In genomic region chr5:59637878-59638580, GRCh38 we compare ENCODE assay signal across 27 cellular contexts.
"Had no signal": no experiment of that assay in that cellular context is flagged by ENCODE, and none has a peak within 500 bp of the region (broad histone marks: within the 10 kb centered on the region; RNA-seq: fewer than 3 reads in every experiment).

No MANE protein-coding gene starts in this region.

- H3K4me1 ChIP-seq: esophagus squamous epithelium, heart left ventricle, testis had no signal

- H3K36me3 ChIP-seq: esophagus squamous epithelium, heart left ventricle had no signal

- H3K4me1 Mint-ChIP-seq: activated CD4-positive, alpha-beta T cell treated with anti-CD3 and anti-CD28 coated beads, Interleukin-2, amount 10 ng/mL, durations not matched to agents 7 days and 5 days; activated naive CD4-positive, alpha-beta T cell treated with anti-CD3 and anti-CD28 coated beads, Interleukin-2, amount 50 U/mL, for 24 hours; brain; T-helper 17 cell had no signal

- H3K4me3 Mint-ChIP-seq: activated CD4-positive, alpha-beta T cell treated with anti-CD3 and anti-CD28 coated beads, Interleukin-2, amount 10 ng/mL, durations not matched to agents 7 days and 5 days; activated CD8-positive, alpha-beta T cell treated with anti-CD3 and anti-CD28 coated beads, Interleukin-2, amount 10 ng/mL, durations not matched to agents 7 days and 5 days; activated naive CD4-positive, alpha-beta T cell treated with anti-CD3 and anti-CD28 coated beads, Interleukin-2, amount 50 U/mL, for 24 hours; activated T-helper 1 cell treated with anti-CD3 and anti-CD28 coated beads, Interleukin-12 subunit alpha, Interleukin-12 subunit beta, Interleukin-2, Interleukin-4 antibody, amounts not matched to agents 30 ng/mL and 10 ng/mL and 1 ng/mL, durations not matched to agents 14 hours and 24 hours and 36 hours; brain; effector memory CD8-positive, alpha-beta T cell; naive B cell; stimulated activated naive B cell treated with anti-CD40 and anti-IgM and Interleukin-4, amounts not matched to agents 10 μg/mL and 1 μg/mL and 100 μg/mL, for 72 hours; T-helper 17 cell; type B pancreatic cell had no signal

- H3K27ac ChIP-seq: dorsolateral prefrontal cortex, esophagus squamous epithelium, heart left ventricle, testis had no signal

- ATAC-seq: activated CD8-positive, alpha-beta T cell treated with anti-CD3 and anti-CD28 coated beads, Interleukin-2, amount 10 ng/mL, durations not matched to agents 7 days and 5 days; effector memory CD8-positive, alpha-beta T cell; heart left ventricle; left cardiac atrium; mucosa of descending colon; sciatic nerve; stimulated activated naive B cell treated with anti-CD40 and anti-IgM and Interleukin-4, amounts not matched to agents 10 μg/mL and 1 μg/mL and 100 μg/mL, for 72 hours; T-helper 17 cell had no signal

- H3K9me3 ChIP-seq: esophagus squamous epithelium, mucosa of descending colon, testis had no signal

- FAIRE-seq: colon had no signal

- DNase-seq: activated CD4-positive, alpha-beta T cell treated with anti-CD3 and anti-CD28 coated beads, Interleukin-2, amount 10 ng/mL, durations not matched to agents 7 days and 5 days; activated CD4-positive, CD25-positive, alpha-beta regulatory T cell; activated CD8-positive, alpha-beta T cell treated with anti-CD3 and anti-CD28 coated beads, Interleukin-2, amount 10 ng/mL, durations not matched to agents 7 days and 5 days; activated gamma-delta T cell treated with Interleukin-2 at 50 U/mL for 16 hours; aorta; central memory CD4-positive, alpha-beta T cell; dorsolateral prefrontal cortex; effector memory CD8-positive, alpha-beta T cell; esophagus squamous epithelium; heart left ventricle; islet precursor cell; left cardiac atrium; mucosa of descending colon; naive B cell; nucleus accumbens; stimulated activated CD4-positive, alpha-beta T cell treated with anti-CD3 and anti-CD28 coated beads, Interleukin-2, amount 100 ng/mL, for 48 hours; stimulated activated CD8-positive, alpha-beta memory T cell treated with anti-CD3 and anti-CD28 coated beads, Interleukin-4, amount 100 ng/mL, for 48 hours; stimulated activated naive B cell treated with anti-CD40 and anti-IgM and Interleukin-4, amounts not matched to agents 10 μg/mL and 1 μg/mL and 100 μg/mL, for 72 hours; SW 1271; T-helper 17 cell; testis had no signal

- H3K27me3 Mint-ChIP-seq: brain; effector memory CD8-positive, alpha-beta T cell; naive B cell; stimulated activated naive B cell treated with anti-CD40 and anti-IgM and Interleukin-4, amounts not matched to agents 10 μg/mL and 1 μg/mL and 100 μg/mL, for 72 hours; type B pancreatic cell had no signal

- H3K4me3 ChIP-seq: dorsolateral prefrontal cortex, esophagus squamous epithelium, heart left ventricle, mucosa of descending colon, testis had no signal

- H3K27me3 ChIP-seq: dorsolateral prefrontal cortex, esophagus squamous epithelium, heart left ventricle, testis had no signal

- H3K36me3 Mint-ChIP-seq: activated naive CD4-positive, alpha-beta T cell treated with anti-CD3 and anti-CD28 coated beads, Interleukin-2, amount 50 U/mL, for 24 hours had no signal

- H3K27ac Mint-ChIP-seq: activated CD4-positive, alpha-beta T cell treated with anti-CD3 and anti-CD28 coated beads, Interleukin-2, amount 10 ng/mL, durations not matched to agents 7 days and 5 days; activated CD8-positive, alpha-beta T cell treated with anti-CD3 and anti-CD28 coated beads, Interleukin-2, amount 10 ng/mL, durations not matched to agents 7 days and 5 days; activated naive CD4-positive, alpha-beta T cell treated with anti-CD3 and anti-CD28 coated beads, Interleukin-2, amount 50 U/mL, for 24 hours; activated T-helper 1 cell treated with anti-CD3 and anti-CD28 coated beads, Interleukin-12 subunit alpha, Interleukin-12 subunit beta, Interleukin-2, Interleukin-4 antibody, amounts not matched to agents 30 ng/mL and 10 ng/mL and 1 ng/mL, durations not matched to agents 14 hours and 24 hours and 36 hours; brain; effector memory CD8-positive, alpha-beta T cell; stimulated activated naive B cell treated with anti-CD40 and anti-IgM and Interleukin-4, amounts not matched to agents 10 μg/mL and 1 μg/mL and 100 μg/mL, for 72 hours; T-helper 17 cell; type B pancreatic cell had no signal
